ENCODE assay signal across 1 cellular context in genomic region chr4:182111586-182111985, GRCh38.
TF ChIP-seq lines count a peak whose summit lies in the region.

No MANE protein-coding gene starts in this region.

TF ChIP-seq in GM23338, 12 proteins besides CTCF, POLR2A, EP300 and RAD21 (continued from another document):
- TF ChIP-seq, protein P1, sequence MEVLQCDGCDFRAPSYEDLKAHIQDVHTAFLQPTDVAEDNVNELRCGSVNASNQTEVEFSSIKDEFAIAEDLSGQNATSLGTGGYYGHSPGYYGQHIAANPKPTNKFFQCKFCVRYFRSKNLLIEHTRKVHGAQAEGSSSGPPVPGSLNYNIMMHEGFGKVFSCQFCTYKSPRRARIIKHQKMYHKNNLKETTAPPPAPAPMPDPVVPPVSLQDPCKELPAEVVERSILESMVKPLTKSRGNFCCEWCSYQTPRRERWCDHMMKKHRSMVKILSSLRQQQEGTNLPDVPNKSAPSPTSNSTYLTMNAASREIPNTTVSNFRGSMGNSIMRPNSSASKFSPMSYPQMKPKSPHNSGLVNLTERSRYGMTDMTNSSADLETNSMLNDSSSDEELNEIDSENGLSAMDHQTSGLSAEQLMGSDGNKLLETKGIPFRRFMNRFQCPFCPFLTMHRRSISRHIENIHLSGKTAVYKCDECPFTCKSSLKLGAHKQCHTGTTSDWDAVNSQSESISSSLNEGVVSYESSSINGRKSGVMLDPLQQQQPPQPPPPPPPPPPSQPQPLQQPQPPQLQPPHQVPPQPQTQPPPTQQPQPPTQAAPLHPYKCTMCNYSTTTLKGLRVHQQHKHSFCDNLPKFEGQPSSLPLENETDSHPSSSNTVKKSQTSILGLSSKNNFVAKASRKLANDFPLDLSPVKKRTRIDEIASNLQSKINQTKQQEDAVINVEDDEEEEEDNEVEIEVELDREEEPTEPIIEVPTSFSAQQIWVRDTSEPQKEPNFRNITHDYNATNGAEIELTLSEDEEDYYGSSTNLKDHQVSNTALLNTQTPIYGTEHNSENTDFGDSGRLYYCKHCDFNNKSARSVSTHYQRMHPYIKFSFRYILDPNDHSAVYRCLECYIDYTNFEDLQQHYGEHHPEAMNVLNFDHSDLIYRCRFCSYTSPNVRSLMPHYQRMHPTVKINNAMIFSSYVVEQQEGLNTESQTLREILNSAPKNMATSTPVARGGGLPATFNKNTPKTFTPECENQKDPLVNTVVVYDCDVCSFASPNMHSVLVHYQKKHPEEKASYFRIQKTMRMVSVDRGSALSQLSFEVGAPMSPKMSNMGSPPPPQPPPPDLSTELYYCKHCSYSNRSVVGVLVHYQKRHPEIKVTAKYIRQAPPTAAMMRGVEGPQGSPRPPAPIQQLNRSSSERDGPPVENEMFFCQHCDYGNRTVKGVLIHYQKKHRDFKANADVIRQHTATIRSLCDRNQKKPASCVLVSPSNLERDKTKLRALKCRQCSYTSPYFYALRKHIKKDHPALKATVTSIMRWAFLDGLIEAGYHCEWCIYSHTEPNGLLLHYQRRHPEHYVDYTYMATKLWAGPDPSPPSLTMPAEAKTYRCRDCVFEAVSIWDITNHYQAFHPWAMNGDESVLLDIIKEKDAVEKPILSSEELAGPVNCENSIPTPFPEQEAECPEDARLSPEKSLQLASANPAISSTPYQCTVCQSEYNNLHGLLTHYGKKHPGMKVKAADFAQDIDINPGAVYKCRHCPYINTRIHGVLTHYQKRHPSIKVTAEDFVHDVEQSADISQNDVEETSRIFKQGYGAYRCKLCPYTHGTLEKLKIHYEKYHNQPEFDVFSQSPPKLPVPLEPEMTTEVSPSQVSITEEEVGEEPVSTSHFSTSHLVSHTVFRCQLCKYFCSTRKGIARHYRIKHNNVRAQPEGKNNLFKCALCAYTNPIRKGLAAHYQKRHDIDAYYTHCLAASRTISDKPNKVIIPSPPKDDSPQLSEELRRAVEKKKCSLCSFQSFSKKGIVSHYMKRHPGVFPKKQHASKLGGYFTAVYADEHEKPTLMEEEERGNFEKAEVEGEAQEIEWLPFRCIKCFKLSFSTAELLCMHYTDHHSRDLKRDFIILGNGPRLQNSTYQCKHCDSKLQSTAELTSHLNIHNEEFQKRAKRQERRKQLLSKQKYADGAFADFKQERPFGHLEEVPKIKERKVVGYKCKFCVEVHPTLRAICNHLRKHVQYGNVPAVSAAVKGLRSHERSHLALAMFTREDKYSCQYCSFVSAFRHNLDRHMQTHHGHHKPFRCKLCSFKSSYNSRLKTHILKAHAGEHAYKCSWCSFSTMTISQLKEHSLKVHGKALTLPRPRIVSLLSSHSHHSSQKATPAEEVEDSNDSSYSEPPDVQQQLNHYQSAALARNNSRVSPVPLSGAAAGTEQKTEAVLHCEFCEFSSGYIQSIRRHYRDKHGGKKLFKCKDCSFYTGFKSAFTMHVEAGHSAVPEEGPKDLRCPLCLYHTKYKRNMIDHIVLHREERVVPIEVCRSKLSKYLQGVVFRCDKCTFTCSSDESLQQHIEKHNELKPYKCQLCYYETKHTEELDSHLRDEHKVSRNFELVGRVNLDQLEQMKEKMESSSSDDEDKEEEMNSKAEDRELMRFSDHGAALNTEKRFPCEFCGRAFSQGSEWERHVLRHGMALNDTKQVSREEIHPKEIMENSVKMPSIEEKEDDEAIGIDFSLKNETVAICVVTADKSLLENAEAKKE (CRISPR knock-in tag; IDR thresholded peaks at IDR 0.05) = no peak
- TF ChIP-seq ZNF331 (CRISPR knock-in tag; IDR thresholded peaks at IDR 0.05; ENCODE audit: low read depth) = no peak
